18 cellular contexts compared by ENCODE assay signal in genomic region chr11:100793525-100793924, GRCh38.
A peak's percentile ranks its signal among the peaks of the same experiment; 100 is the strongest.
DNase-seq lines count a peak whose midpoint lies in the region; ATAC-seq, FAIRE-seq and TF ChIP-seq lines count a peak whose summit lies in the region.
"Had no signal": no experiment of that assay in that cellular context is flagged by ENCODE, and none has a peak within 500 bp of the region (broad histone marks: within the 10 kb centered on the region; RNA-seq: fewer than 3 reads in every experiment).

No MANE protein-coding gene starts in this region.

- H3K79me1 ChIP-seq in trophoblast cell (ENCODE audit: low read length), result no peaks in the 10 kb centered on the region

- H4K20me1 ChIP-seq in mammary epithelial cell (ENCODE audit: insufficient read depth, low read length), result no peaks in the 10 kb centered on the region
- no peaks in the 10 kb centered on the region for H4K20me1 ChIP-seq in K562 (replicated peaks; ENCODE audit: control insufficient read depth, insufficient read depth, low read length)

- FAIRE-seq in K562 (lab: Jason Lieb, UNC), result no peak

- H4K8ac ChIP-seq in trophoblast cell (ENCODE audit: low read depth, low read length), result peak overlapping the region; percentile 28

- H3K4ac ChIP-seq in trophoblast cell (ENCODE audit: low read depth, low read length), result no peak overlapping the region

- ATAC-seq in K562, result no peak

- H3K27me3 ChIP-seq in mammary epithelial cell (ENCODE audit: insufficient read depth, low read length) (no peaks in the 10 kb centered on the region), K562 (ENCODE audit: control insufficient read depth in 2 of 2, insufficient read depth in 2 of 2, low read length in 2 of 2) (no peaks in the 10 kb centered on the region), trophoblast cell (ENCODE audit: insufficient read depth, low read length) (no peaks in the 10 kb centered on the region)
- H3K27me3 ChIP-seq: BLaER1 treated with 17β-estradiol and CSF1 and Interleukin-3, amounts not matched to agents 10 nM and 100 nM had no signal

- H3K9me3 Mint-ChIP-seq in MCF 10A (ENCODE audit: unreplicated experiment) (no peaks in the 10 kb centered on the region), endothelial cell (ENCODE audit: unreplicated experiment) (no peaks in the 10 kb centered on the region)
- H3K9me3 Mint-ChIP-seq: HFFc6 had no signal

- in situ Hi-C loops in mammary epithelial cell (cut with MboI; ENCODE audit: low sequenced_read_pairs in 2 of 2) (no loop called here), K562 (cut with MboI) (no loop called here)

- H3K4me3 ChIP-seq in mammary epithelial cell (replicated peaks in 1 of 3; ENCODE audit: insufficient read depth in 1 of 3, low read depth in 2 of 3, low read length in 3 of 3) (no peak overlapping the region), K562 (no peak overlapping the region), trophoblast cell (ENCODE audit: low read depth, low read length) (no peak overlapping the region)
- H3K4me3 ChIP-seq: BLaER1 treated with 17β-estradiol and CSF1 and Interleukin-3, amounts not matched to agents 10 nM and 100 nM had no signal

- BruUV-seq in MCF 10A (replicated peaks; lab: Mats Ljungman, UMichigan), result no TSS peak
- BruUV-seq in mammary epithelial cell (replicated peaks; lab: Mats Ljungman, UMichigan), result no TSS peak
- no TSS peak for BruUV-seq in K562 (replicated peaks; lab: Mats Ljungman, UMichigan)

- H3K18ac ChIP-seq in trophoblast cell (ENCODE audit: low read length), result no peak overlapping the region

- H3K27me3 Mint-ChIP-seq in MCF 10A (ENCODE audit: insufficient read depth, unreplicated experiment) (no peaks in the 10 kb centered on the region), endothelial cell (ENCODE audit: unreplicated experiment) (no peaks in the 10 kb centered on the region)
- H3K27me3 Mint-ChIP-seq: CD4-positive, CD25-positive, alpha-beta regulatory T cell had no signal

- no peak for TF ChIP-seq POLR2A in K562 (conservative IDR thresholded peaks at IDR 0.05)

- H3K4me1 Mint-ChIP-seq in MCF 10A (ENCODE audit: insufficient read depth, unreplicated experiment), result no peaks in the 10 kb centered on the region
- H3K4me1 Mint-ChIP-seq in endothelial cell (ENCODE audit: unreplicated experiment), result peaks cover 8% of the 10 kb centered on the region
- H3K4me1 Mint-ChIP-seq: CD4-positive, CD25-positive, alpha-beta regulatory T cell had no signal

- DNase-seq in MCF 10A (ENCODE audit: unreplicated experiment) (peak; percentile 21), mammary epithelial cell (no peak), K562 (ENCODE audit: extremely low read depth in 1 of 4, low spot score in 3 of 4) (no peak), endothelial cell (ENCODE audit: low spot score) (no peak), trophoblast cell (no peak), H4 (ENCODE audit: low spot score) (no peak), NCI-H1048 (lab: John Stamatoyannopoulos, UW) (no peak), foreskin melanocyte (no peak)
- DNase-seq: 8988T; ACHN; CD4-positive, CD25-positive, alpha-beta regulatory T cell; DMS53; GOT3; HCEC 1CT; HFFc6; IMR-90 had no signal

- no peak overlapping the region for H3K27ac Mint-ChIP-seq in MCF 10A (ENCODE audit: low read depth, unreplicated experiment)
- peak overlapping the region; percentile 70 for H3K27ac Mint-ChIP-seq in endothelial cell (ENCODE audit: unreplicated experiment)
- H3K27ac Mint-ChIP-seq: CD4-positive, CD25-positive, alpha-beta regulatory T cell; HFFc6 had no signal

- H3K4me3 Mint-ChIP-seq in MCF 10A (ENCODE audit: unreplicated experiment), result no peak overlapping the region
- H3K4me3 Mint-ChIP-seq in endothelial cell (ENCODE audit: unreplicated experiment), result no peak overlapping the region
- H3K4me3 Mint-ChIP-seq: CD4-positive, CD25-positive, alpha-beta regulatory T cell; HFFc6 had no signal

- CTCF ChIA-PET in MCF 10A (lab: Yijun Ruan, JAX) (no interaction called here), mammary epithelial cell (lab: Charles Lee; ENCODE audit: low non-redundant PET) (no interaction called here), K562 (lab: Yijun Ruan, JAX; ENCODE audit: low intra/inter-chr PET ratio) (interaction anchor here (0.6 kb wide), 1 partner anchor 1990 kb away, joined by 6 read pairs; no protein-coding TSS in a partner anchor)

- H3K4me1 ChIP-seq in mammary epithelial cell (ENCODE audit: insufficient read depth, low read length), result peaks cover 4% of the 10 kb centered on the region
- peaks cover 0 to 3% of the 10 kb centered on the region in 2 experiments; a peak in 2 of 5 replicates for H3K4me1 ChIP-seq in K562 (replicated peaks in 1 of 2; ENCODE audit: control insufficient read depth in 2 of 2, insufficient read depth in 2 of 2, low read length in 2 of 2)
- H3K4me1 ChIP-seq in trophoblast cell (ENCODE audit: control insufficient read depth in 1 of 2, insufficient read depth in 2 of 2, low read length in 2 of 2), result peaks cover 5 to 7% of the 10 kb centered on the region in 2 experiments
- H3K4me1 ChIP-seq: BLaER1 treated with 17β-estradiol and CSF1 and Interleukin-3, amounts not matched to agents 10 nM and 100 nM had no signal

- no peak overlapping the region for H3K23ac ChIP-seq in trophoblast cell (ENCODE audit: low read length)

- no peak overlapping the region for H3K14ac ChIP-seq in trophoblast cell (ENCODE audit: low read length)

- WGBS in mammary epithelial cell (ENCODE audit: low coverage, missing lambda C conversion rate), result 79% methylated on average over 2 of the region's 2 CpGs
- 58% methylated on average over 2 of the region's 2 CpGs for WGBS in K562 (ENCODE audit: insufficient coverage, low coverage, missing lambda C conversion rate)
- no CpG with 5 or more reads among the region's 2 CpGs for WGBS in trophoblast cell (ENCODE audit: extremely low coverage, insufficient coverage, insufficient read length)

- no peak overlapping the region for H2BK5ac ChIP-seq in trophoblast cell (ENCODE audit: low read depth, low read length, poor library complexity)

- TF ChIP-seq RAD21 in K562 (CRISPR knock-in tag; conservative IDR thresholded peaks at IDR 0.05 in 1 of 2, IDR thresholded peaks at IDR 0.05 in 1 of 2), result no peak

- dilution Hi-C loops in mammary epithelial cell (cut with HindIII; ENCODE audit: low sequenced_read_pairs), result no loop called here

- no peak overlapping the region for H4K91ac ChIP-seq in trophoblast cell (ENCODE audit: low read depth, low read length)

- H3K9me3 ChIP-seq in mammary epithelial cell (replicated peaks; ENCODE audit: insufficient read depth, low read length) (no peaks in the 10 kb centered on the region), K562 (replicated peaks; ENCODE audit: control insufficient read depth, insufficient read depth, low read depth, low read length) (no peaks in the 10 kb centered on the region), trophoblast cell (ENCODE audit: insufficient read depth, low read depth, low read length) (no peaks in the 10 kb centered on the region)

- no peak overlapping the region for H2AFZ ChIP-seq in mammary epithelial cell (ENCODE audit: low read depth, low read length)
- H2AFZ ChIP-seq in K562 (ENCODE audit: low read depth, low read length), result no peak overlapping the region
- no peak overlapping the region for H2AFZ ChIP-seq in trophoblast cell (ENCODE audit: insufficient read depth, low read length, poor library complexity)

- H3K79me2 ChIP-seq in mammary epithelial cell (ENCODE audit: insufficient read depth, low read length) (no peaks in the 10 kb centered on the region), K562 (ENCODE audit: control insufficient read depth, insufficient read depth, low read length) (no peaks in the 10 kb centered on the region), trophoblast cell (ENCODE audit: control insufficient read depth, insufficient read depth, low read length, poor library complexity) (no peaks in the 10 kb centered on the region)

- H2AK5ac ChIP-seq in trophoblast cell (ENCODE audit: low read length), result no peak overlapping the region

- H2BK120ac ChIP-seq in trophoblast cell (ENCODE audit: insufficient read depth, low read length, poor library complexity), result no peak overlapping the region

- H3K27ac ChIP-seq in mammary epithelial cell (ENCODE audit: insufficient read depth, low read depth, low read length), result no peak overlapping the region
- H3K27ac ChIP-seq in K562 (ENCODE audit: extremely low read depth, low read depth, low read length), result no peak overlapping the region
- H3K27ac ChIP-seq in trophoblast cell (ENCODE audit: low read depth, low read length), result no peak overlapping the region
- H3K27ac ChIP-seq: BLaER1 treated with 17β-estradiol and CSF1 and Interleukin-3, amounts not matched to agents 10 nM and 100 nM; HL-60 had no signal

- H3K36me3 Mint-ChIP-seq in MCF 10A (ENCODE audit: insufficient read depth, unreplicated experiment) (no peaks in the 10 kb centered on the region), endothelial cell (ENCODE audit: low read depth, unreplicated experiment) (peaks cover 4% of the 10 kb centered on the region)
- H3K36me3 Mint-ChIP-seq: CD4-positive, CD25-positive, alpha-beta regulatory T cell had no signal

- H4K12ac ChIP-seq in trophoblast cell (ENCODE audit: low read depth, low read length), result no peak overlapping the region

- H2BK12ac ChIP-seq in trophoblast cell (ENCODE audit: low read length), result no peak overlapping the region

- no peaks in the 10 kb centered on the region for H3K9me1 ChIP-seq in K562 (ENCODE audit: control insufficient read depth, insufficient read depth, low read length)

- H3K4me2 ChIP-seq in mammary epithelial cell (ENCODE audit: insufficient read depth, low read depth, low read length), result no peak overlapping the region
- no peak overlapping the region for H3K4me2 ChIP-seq in K562 (ENCODE audit: insufficient read depth, low read length)
- H3K4me2 ChIP-seq in trophoblast cell (ENCODE audit: low read length), result no peak overlapping the region
- H3K4me2 ChIP-seq: BLaER1 treated with 17β-estradiol and CSF1 and Interleukin-3, amounts not matched to agents 10 nM and 100 nM had no signal

- no peak for TF ChIP-seq CTCF in MCF 10A (IDR thresholded peaks at IDR 0.05; ENCODE audit: unreplicated experiment)
- no peak for TF ChIP-seq CTCF in mammary epithelial cell (conservative IDR thresholded peaks at IDR 0.05 in 1 of 2, IDR thresholded peaks at IDR 0.05 in 1 of 2; ENCODE audit: extremely low read depth in 1 of 2, insufficient read depth in 1 of 2, low read depth in 1 of 2, low read length in 2 of 2)
- no peak for TF ChIP-seq CTCF in K562 (IDR thresholded peaks at IDR 0.05 in 2 of 3, conservative IDR thresholded peaks at IDR 0.05 in 1 of 3; ENCODE audit: insufficient read depth in 2 of 3, low read depth in 1 of 3, low read length in 3 of 3)
- no peak for TF ChIP-seq CTCF in endothelial cell (IDR thresholded peaks at IDR 0.05; ENCODE audit: unreplicated experiment)

- TF ChIP-seq EP300 in K562 (IDR thresholded peaks at IDR 0.05; ENCODE audit: low read length), result no peak

- no peaks in the 10 kb centered on the region for H3K36me3 ChIP-seq in mammary epithelial cell (ENCODE audit: insufficient read depth, low read length)
- no peaks in the 10 kb centered on the region for H3K36me3 ChIP-seq in K562 (ENCODE audit: control insufficient read depth, insufficient read depth, low read length)
- no peaks in the 10 kb centered on the region for H3K36me3 ChIP-seq in trophoblast cell (ENCODE audit: control insufficient read depth in 1 of 2, insufficient read depth in 2 of 2, low read length in 2 of 2)

- POLR2A ChIA-PET in MCF 10A (lab: Yijun Ruan, JAX) (no interaction called here), K562 (lab: Yijun Ruan, JAX) (no interaction called here)

- no peak overlapping the region for H3K9ac ChIP-seq in mammary epithelial cell (ENCODE audit: insufficient read depth, low read length)
- H3K9ac ChIP-seq in K562 (ENCODE audit: insufficient read depth in 1 of 2, low read depth in 2 of 2, low read length in 2 of 2), result no peak overlapping the region
- H3K9ac ChIP-seq in trophoblast cell (ENCODE audit: low read length), result no peak overlapping the region
- H3K9ac ChIP-seq: BLaER1 treated with 17β-estradiol and CSF1 and Interleukin-3, amounts not matched to agents 10 nM and 100 nM had no signal

- intact Hi-C loops in MCF 10A (cut with micrococcal nuclease), result no loop called here
- intact Hi-C loops in mammary epithelial cell (cut with micrococcal nuclease), result no loop called here
- intact Hi-C loops in K562 (cut with micrococcal nuclease), result no loop called here
